13 cellular contexts compared by ENCODE assay signal in genomic region chr15:65056868-65057548, GRCh38. TPM values are rescaled to one million over a fixed set of nuclear protein-coding genes. Genes with fewer than 3 reads are reported as not detected.
DNase-seq lines count a peak whose midpoint lies in the region; ATAC-seq and TF ChIP-seq lines count a peak whose summit lies in the region.
"Had no signal": no experiment of that assay in that cellular context is flagged by ENCODE, and none has a peak within 500 bp of the region (broad histone marks: within the 10 kb centered on the region; RNA-seq: fewer than 3 reads in every experiment).

No MANE protein-coding gene starts in this region.

- POLR2A ChIA-PET in IMR-90 (lab: Charles Lee; ENCODE audit: unreplicated experiment): no interaction called here

- no peak for TF ChIP-seq POLR2A in IMR-90 (IDR thresholded peaks at IDR 0.05; ENCODE audit: low read depth, low read length)

- no peak overlapping the region for H2BK20ac ChIP-seq in IMR-90 (ENCODE audit: low read depth, low read length)

- TF ChIP-seq RAD21 in IMR-90 (IDR thresholded peaks at IDR 0.05; ENCODE audit: low read length): no peak

- TF ChIP-seq CTCF in IMR-90 (conservative IDR thresholded peaks at IDR 0.05; ENCODE audit: low read depth, low read length): no peak

- intact Hi-C loops in IMR-90 (cut with micrococcal nuclease): no loop called here

- no peak overlapping the region for H4K91ac ChIP-seq in IMR-90 (ENCODE audit: insufficient read depth, low read depth, low read length)

- H4K5ac ChIP-seq in IMR-90 (ENCODE audit: low read depth, low read length): no peak overlapping the region

- no peak overlapping the region for H2AFZ ChIP-seq in IMR-90 (replicated peaks; ENCODE audit: low read length, poor library complexity)

- no peak overlapping the region for H3K27ac ChIP-seq in IMR-90 (ENCODE audit: insufficient read depth, low read length)
- peak overlapping the region; percentile 25 for H3K27ac ChIP-seq in cingulate gyrus (ENCODE audit: low read depth, low read length)
- H3K27ac ChIP-seq: SJCRH30 had no signal

- BruUV-seq in IMR-90 (replicated peaks; lab: Mats Ljungman, UMichigan): no TSS peak

- H2AK9ac ChIP-seq in IMR-90 (replicated peaks; ENCODE audit: low read depth, low read length, poor library complexity): no peak overlapping the region

- peak; percentile 90 for DNase-seq in ACHN
- DNase-seq in IMR-90: peak; percentile 31
- peak; percentile 77 for DNase-seq in mucosa of gallbladder (ENCODE audit: low spot score)
- DNase-seq in MV-4-11 (lab: John Stamatoyannopoulos, UW): no peak
- no peak for DNase-seq in effector CD8-positive, alpha-beta T cell (lab: John Stamatoyannopoulos, UW)
- DNase-seq: activated T-cell treated with anti-CD3 and anti-CD28 coated beads for 4 hours, GDM1, NCI-H510A, SJCRH30 had no signal

- in situ Hi-C loops in ACHN (cut with HindIII; ENCODE audit: low pct_ligation_motif_present, low pct_unique_long_range_greater_than_20kb, low sequenced_read_pairs) (no loop called here), IMR-90 (cut with MboI; ENCODE audit: low sequenced_read_pairs) (no loop called here)

- H3K4me1 ChIP-seq in IMR-90 (ENCODE audit: control insufficient read depth, insufficient read depth, low read length): peaks cover 11% of the 10 kb centered on the region; the same call in 1 of the 2 replicates

- H4K8ac ChIP-seq in IMR-90 (ENCODE audit: low read depth in 2 of 2, low read length in 2 of 2): no peak overlapping the region

- 83% methylated on average over 1 of the region's 8 CpGs; no CpG with 5 or more reads in 1 of the 2 experiments for WGBS in IMR-90 (ENCODE audit: extremely low coverage in 2 of 2, insufficient read length in 1 of 2), 2 experiments

- H3K4me3 ChIP-seq in IMR-90 (ENCODE audit: insufficient read depth, low read depth, low read length): no peak overlapping the region
- H3K4me3 ChIP-seq: SJCRH30 had no signal

- H3K23ac ChIP-seq in IMR-90 (ENCODE audit: low read depth, low read length): no peak overlapping the region

- H3K36me3 ChIP-seq in IMR-90 (ENCODE audit: control insufficient read depth, insufficient read depth, low read length): no peaks in the 10 kb centered on the region
- H3K36me3 ChIP-seq: SJCRH30 had no signal

- H3K9me1 ChIP-seq in IMR-90 (ENCODE audit: insufficient read depth, low read length): peaks cover 8% of the 10 kb centered on the region; the same call in 1 of the 2 replicates

- CTCF ChIA-PET in IMR-90 (lab: Yijun Ruan, JAX): interaction anchor here (3.7 to 4.9 kb wide), 2 partner anchors 27 to 45 kb away, joined by 26 to 74 read pairs; no protein-coding TSS in a partner anchor

- H4K20me1 ChIP-seq in IMR-90 (ENCODE audit: insufficient read depth, low read length): no peaks in the 10 kb centered on the region

- peaks cover 10% of the 10 kb centered on the region for H3K27me3 ChIP-seq in IMR-90 (ENCODE audit: control insufficient read depth, insufficient read depth, low read length)
- H3K27me3 ChIP-seq: SJCRH30 had no signal

- no peak overlapping the region for H2BK120ac ChIP-seq in IMR-90 (ENCODE audit: low read depth, low read length)

- peaks cover 5% of the 10 kb centered on the region; the same call in 1 of the 2 replicates for H3K9me3 ChIP-seq in IMR-90 (ENCODE audit: control insufficient read depth, insufficient read depth, low read length)
- H3K9me3 ChIP-seq: SJCRH30 had no signal

- H3K79me1 ChIP-seq in IMR-90 (ENCODE audit: low read depth in 1 of 2, low read length in 2 of 2): no peaks in the 10 kb centered on the region

- no peak overlapping the region for H3K4ac ChIP-seq in IMR-90 (ENCODE audit: low read depth, low read length)

- H3K4me2 ChIP-seq in IMR-90 (ENCODE audit: low read depth, low read length): no peak overlapping the region

- H3K14ac ChIP-seq in IMR-90 (replicated peaks; ENCODE audit: low read depth, low read length): no peak overlapping the region

- no peak overlapping the region for H3K9ac ChIP-seq in IMR-90 (ENCODE audit: low read depth, low read length)

- no peak overlapping the region for H2BK5ac ChIP-seq in IMR-90 (ENCODE audit: low read depth, low read length, poor library complexity, severe bottlenecking)

- peak overlapping the region; percentile 23; the same call in 1 of the 2 replicates for H2AK5ac ChIP-seq in IMR-90 (ENCODE audit: low read depth, low read length)

- H2BK15ac ChIP-seq in IMR-90 (ENCODE audit: low read depth, low read length): no peak overlapping the region

- H3K56ac ChIP-seq in IMR-90 (ENCODE audit: extremely low read depth, insufficient read depth, low read length): no peak overlapping the region

- no peak overlapping the region for H3K18ac ChIP-seq in IMR-90 (ENCODE audit: low read depth, low read length)

- dilution Hi-C loops in IMR-90 (cut with HindIII; ENCODE audit: low sequenced_read_pairs, unreplicated experiment): no loop called here

- ATAC-seq in IMR-90 (ENCODE audit: low read depth) (no peak), HG03039 (IDR thresholded peaks at IDR 0.05; ENCODE audit: unreplicated experiment) (no peak), GM21737 (IDR thresholded peaks at IDR 0.05; ENCODE audit: unreplicated experiment) (no peak)

TF ChIP-seq in IMR-90, 13 proteins besides CTCF, POLR2A, EP300 and RAD21:
- TF ChIP-seq MAFK (IDR thresholded peaks at IDR 0.05; ENCODE audit: low read depth, low read length): no peak

RNA-seq across cellular contexts. Expression of gene RASL12, which starts 10.8 kb away (rescaled TPM):
- total RNA-seq in IMR-90 (2012; rRNA removed) (under 0.01 and 0.18 TPM in 2 replicates), mucosa of gallbladder (17.5 TPM)
- polyA plus RNA-seq in IMR-90 (2012; rRNA removed): 0.19 and 0.22 TPM in 2 replicates
- polyA plus RNA-seq in IMR-90 (2012; cell fraction: cytosol; rRNA removed): 0.27 and 0.75 TPM in 2 replicates
- polyA plus RNA-seq in IMR-90 (2012; cell fraction: nucleus; rRNA removed; ENCODE audit: low replicate concordance): 0.26 and 0.50 TPM in 2 replicates
- total RNA-seq: SJCRH30 had no signal

RNA-seq across cellular contexts. Expression of gene SLC51B, which starts 11.8 kb away (rescaled TPM):
- total RNA-seq in IMR-90 (2012; rRNA removed): not detected in 2 replicates
- 0.16 TPM in 1 of 2 replicates, not detected in the other for polyA plus RNA-seq in IMR-90 (2012; rRNA removed)
- 0.09 TPM in 1 of 2 replicates, not detected in the other for polyA plus RNA-seq in IMR-90 (2012; cell fraction: cytosol; rRNA removed)
- not detected in 2 replicates for polyA plus RNA-seq in IMR-90 (2012; cell fraction: nucleus; rRNA removed; ENCODE audit: low replicate concordance)
- 0.37 TPM for total RNA-seq in mucosa of gallbladder
- total RNA-seq: ureter had no signal

RNA-seq across cellular contexts. Expression of gene KBTBD13, which starts 19.5 kb away (rescaled TPM):
- total RNA-seq in IMR-90 (2012; rRNA removed): not detected in 2 replicates
- not detected in 2 replicates for polyA plus RNA-seq in IMR-90 (2012; rRNA removed)
- polyA plus RNA-seq in IMR-90 (2012; cell fraction: cytosol; rRNA removed): not detected in 2 replicates
- polyA plus RNA-seq in IMR-90 (2012; cell fraction: nucleus; rRNA removed; ENCODE audit: low replicate concordance): not detected in 2 replicates
- not detected for total RNA-seq in mucosa of gallbladder

RNA-seq across cellular contexts. Expression of gene MTFMT, which starts 27.6 kb away (rescaled TPM):
- total RNA-seq in IMR-90 (2012; rRNA removed) (19.4 and 21.3 TPM in 2 replicates), mucosa of gallbladder (13.2 TPM)
- 7.3 and 8.9 TPM in 2 replicates for polyA plus RNA-seq in IMR-90 (2012; rRNA removed)
- polyA plus RNA-seq in IMR-90 (2012; cell fraction: cytosol; rRNA removed): 7.2 and 8.9 TPM in 2 replicates
- polyA plus RNA-seq in IMR-90 (2012; cell fraction: nucleus; rRNA removed; ENCODE audit: low replicate concordance): 4.7 and 5.9 TPM in 2 replicates

RNA-seq across cellular contexts. Expression of gene UBAP1L, which starts 58.0 kb away (rescaled TPM):
- total RNA-seq in IMR-90 (2012; rRNA removed): 0.28 and 0.36 TPM in 2 replicates
- polyA plus RNA-seq in IMR-90 (2012; rRNA removed): 1.1 TPM in 2 replicates
- 0.19 and 0.24 TPM in 2 replicates for polyA plus RNA-seq in IMR-90 (2012; cell fraction: cytosol; rRNA removed)
- 13.5 and 14.9 TPM in 2 replicates for polyA plus RNA-seq in IMR-90 (2012; cell fraction: nucleus; rRNA removed; ENCODE audit: low replicate concordance)
- total RNA-seq in mucosa of gallbladder: 5.6 TPM

Comparison
In these comparisons a context has a peak if more than half of its experiments do, and no peak if none do; other contexts are left out.
1. DNase-seq: peak in ACHN (single experiment), IMR-90 (single experiment) and mucosa of gallbladder (single experiment); none in MV-4-11 (single experiment) and effector CD8-positive, alpha-beta T cell (single experiment).
2. RNA of gene RASL12, which starts 10.8 kb away (total RNA-seq): 17.5 TPM in mucosa of gallbladder (single experiment); under 0.01 to 0.18 TPM in IMR-90; every median in the first group is over 10 times any median in the second.